In the genomic region with DNA sequence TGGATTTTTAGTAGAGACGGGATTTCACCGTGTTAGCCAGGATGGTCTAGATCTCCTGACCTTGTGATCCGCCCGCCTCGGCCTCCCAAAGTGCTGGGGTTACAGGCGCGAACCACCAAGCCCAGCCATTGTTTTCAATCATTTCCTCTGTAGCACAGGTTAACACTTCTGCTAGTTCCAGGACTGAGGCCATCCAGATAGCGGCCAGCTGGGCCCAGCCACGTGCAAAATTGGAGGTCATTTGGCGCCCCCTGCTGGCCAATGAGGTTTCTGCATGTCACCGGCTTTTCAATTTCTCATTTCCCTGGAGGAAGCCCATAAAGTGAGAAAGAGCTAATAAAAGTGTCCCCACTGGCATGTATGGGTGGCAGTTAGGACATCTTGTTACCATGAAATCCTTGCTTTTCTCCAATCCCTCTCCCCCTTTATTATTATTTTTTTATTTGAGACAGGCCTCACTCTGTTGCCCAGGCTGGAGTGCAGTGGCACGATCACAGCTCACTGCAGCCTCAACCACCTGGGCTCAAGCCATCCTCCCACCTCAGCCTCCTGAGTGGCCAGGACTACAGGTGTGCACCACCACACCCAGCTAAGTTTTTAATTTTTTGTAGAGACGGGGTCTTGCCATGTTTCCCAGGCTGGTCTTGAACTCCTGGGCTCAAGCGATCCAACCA, we compare ENCODE assay signal across 8 cellular contexts. TPM values are rescaled to one million over a fixed set of nuclear protein-coding genes. Genes with fewer than 3 reads are reported as not detected.
DNase-seq lines count a peak whose midpoint lies in the region; ATAC-seq lines count a peak whose summit lies in the region.
"Not testable (repeated sequence)": the region's sequence is repeated elsewhere in the genome, so short reads cannot be mapped to it uniquely, and the experiment has no call there.

No MANE protein-coding gene starts in this region.

- not testable (repeated sequence) for H3K27me3 Mint-ChIP-seq in activated naive CD8-positive, alpha-beta T cell treated with anti-CD3 and anti-CD28 coated beads, Interleukin-2, amount 10 ng/mL, durations not matched to agents 7 days and 5 days; stimulated activated naive CD8-positive, alpha-beta T cell treated with anti-CD3 and anti-CD28 coated beads, Interleukin-15, amount 100 ng/mL, for 72 hours

- not testable (repeated sequence) for H3K4me3 Mint-ChIP-seq in activated naive CD8-positive, alpha-beta T cell treated with anti-CD3 and anti-CD28 coated beads, Interleukin-2, amount 10 ng/mL, durations not matched to agents 7 days and 5 days; stimulated activated naive CD8-positive, alpha-beta T cell treated with anti-CD3 and anti-CD28 coated beads, Interleukin-15, amount 100 ng/mL, for 72 hours

- POLR2A ChIA-PET in activated naive CD8-positive, alpha-beta T cell treated with anti-CD3 and anti-CD28 coated beads, Interleukin-2, amount 10 ng/mL, durations not matched to agents 7 days and 5 days (lab: Charles Lee) = interaction anchor here (1.9 kb wide), 1 partner anchor 643 kb away, joined by 4 read pairs; no protein-coding TSS in a partner anchor

- not testable (repeated sequence) for H3K9me3 Mint-ChIP-seq in activated naive CD8-positive, alpha-beta T cell treated with anti-CD3 and anti-CD28 coated beads, Interleukin-2, amount 10 ng/mL, durations not matched to agents 7 days and 5 days; stimulated activated naive CD8-positive, alpha-beta T cell treated with anti-CD3 and anti-CD28 coated beads, Interleukin-15, amount 100 ng/mL, for 72 hours

- not testable (repeated sequence) for H3K4me1 Mint-ChIP-seq in activated naive CD8-positive, alpha-beta T cell treated with anti-CD3 and anti-CD28 coated beads, Interleukin-2, amount 10 ng/mL, durations not matched to agents 7 days and 5 days; stimulated activated naive CD8-positive, alpha-beta T cell treated with anti-CD3 and anti-CD28 coated beads, Interleukin-15, amount 100 ng/mL, for 72 hours

- H3K36me3 Mint-ChIP-seq in activated naive CD8-positive, alpha-beta T cell treated with anti-CD3 and anti-CD28 coated beads, Interleukin-2, amount 10 ng/mL, durations not matched to agents 7 days and 5 days = not testable (repeated sequence)

- not testable (repeated sequence) for H3K27ac Mint-ChIP-seq in activated naive CD8-positive, alpha-beta T cell treated with anti-CD3 and anti-CD28 coated beads, Interleukin-2, amount 10 ng/mL, durations not matched to agents 7 days and 5 days; stimulated activated naive CD8-positive, alpha-beta T cell treated with anti-CD3 and anti-CD28 coated beads, Interleukin-15, amount 100 ng/mL, for 72 hours

- peak; percentile 50 for ATAC-seq in HG02588 (IDR thresholded peaks at IDR 0.05; ENCODE audit: unreplicated experiment)
- ATAC-seq in activated naive CD8-positive, alpha-beta T cell treated with anti-CD3 and anti-CD28 coated beads, Interleukin-2, amount 10 ng/mL, durations not matched to agents 7 days and 5 days (ENCODE audit: low read depth) = peak; percentile 70
- ATAC-seq in stimulated activated naive CD8-positive, alpha-beta T cell treated with anti-CD3 and anti-CD28 coated beads, Interleukin-15, amount 100 ng/mL, for 72 hours = peak; percentile 80

- DNase-seq in DMS153 treated with DMSO at 0.1 percent for 48 hours (lab: John Stamatoyannopoulos, UW; ENCODE audit: unreplicated experiment) (peak; percentile 71), NCI-H2107 (lab: John Stamatoyannopoulos, UW) (peak; percentile 51), T-helper 22 cell (ENCODE audit: low read depth) (peak; percentile 43), globus pallidus (ENCODE audit: low spot score) (peak; percentile 76), occipital lobe (lab: John Stamatoyannopoulos, UW) (peak; percentile 35)
- peak; percentile 80 for DNase-seq in activated naive CD8-positive, alpha-beta T cell treated with anti-CD3 and anti-CD28 coated beads, Interleukin-2, amount 10 ng/mL, durations not matched to agents 7 days and 5 days
- peak; percentile 72 to 73 for DNase-seq in stimulated activated naive CD8-positive, alpha-beta T cell treated with anti-CD3 and anti-CD28 coated beads, Interleukin-15, amount 100 ng/mL, for 72 hours

RNA-seq across cellular contexts. Expression of gene CDC42EP4, which starts 58.2 kb away (rescaled TPM):
- 1 to 10 TPM; 1.5 to 2.7 TPM for total RNA-seq in activated naive CD8-positive, alpha-beta T cell treated with anti-CD3 and anti-CD28 coated beads, Interleukin-2, amount 10 ng/mL, durations not matched to agents 7 days and 5 days
- 84.2 TPM for total RNA-seq in occipital lobe

Comparison
In these comparisons a context has a peak if more than half of its experiments do, and no peak if none do; other contexts are left out.
1. Peak in every context shown above with its lines: DNase-seq and ATAC-seq.
2. RNA of gene CDC42EP4, which starts 58.2 kb away (total RNA-seq): 84.2 TPM in occipital lobe (single experiment); 1.5 to 2.7 TPM in activated naive CD8-positive, alpha-beta T cell treated with anti-CD3 and anti-CD28 coated beads, Interleukin-2, amount 10 ng/mL, durations not matched to agents 7 days and 5 days; every median in the first group is over 10 times any median in the second.